ENCODE assay signal across 28 cellular contexts in the genomic region with DNA sequence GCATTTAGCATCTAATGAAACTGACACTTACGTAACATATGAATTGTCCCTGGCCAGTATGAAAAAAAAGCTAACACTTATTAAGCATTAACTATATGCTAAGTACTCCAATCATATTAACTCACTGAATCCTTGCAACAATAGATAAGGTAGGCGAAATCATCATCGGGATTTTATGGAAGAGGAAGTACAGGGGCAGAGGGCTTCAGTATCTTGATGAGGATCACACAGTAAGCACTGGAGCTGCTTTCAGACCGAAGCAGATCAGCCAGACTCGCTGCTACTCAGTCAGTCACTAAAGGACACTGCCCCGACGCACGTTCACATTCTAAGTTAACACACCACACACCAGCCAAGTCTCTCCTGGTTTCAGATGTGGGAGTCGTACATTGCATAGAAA.
"Had no signal": no experiment of that assay in that cellular context is flagged by ENCODE, and none has a peak within 500 bp of the region (broad histone marks: within the 10 kb centered on the region; RNA-seq: fewer than 3 reads in every experiment).

No MANE protein-coding gene starts in this region.

- H3K4me1 Mint-ChIP-seq: memory B cell; natural killer cell; stimulated activated memory B cell treated with anti-CD40 and anti-IgM and Interleukin-4, amounts not matched to agents 10 μg/mL and 1 μg/mL and 100 μg/mL, for 72 hours had no signal

- H3K27ac ChIP-seq: esophagus squamous epithelium, heart right ventricle, lower lobe of right lung, pancreas, prostate gland, sigmoid colon, spleen, testis, tibial artery, upper lobe of right lung, uterus had no signal

- DNase-seq: cortex of kidney; effector memory CD8-positive, alpha-beta T cell; erythroblast; esophagus squamous epithelium; foreskin melanocyte; glutamatergic neuron; heart right ventricle; islet precursor cell; kidney glomerular epithelial cell; left colon; left ventricle myocardium superior; lower lobe of right lung; natural killer cell; occipital lobe; pancreas; right cardiac atrium; sigmoid colon; spleen; stimulated activated CD4-positive, alpha-beta T cell treated with anti-CD3 and anti-CD28 coated beads, Interleukin-4, amount 100 ng/mL, for 4 hours; stimulated activated naive CD8-positive, alpha-beta T cell treated with anti-CD3 and anti-CD28 coated beads, Interleukin-15, Interleukin-2, amounts not matched to agents 100 U/mL and 50 U/mL, for 24 hours; substantia nigra; testis; tibial artery; upper lobe of right lung; uterus had no signal

- H3K9me3 ChIP-seq: esophagus squamous epithelium, lower lobe of right lung, pancreas, prostate gland, sigmoid colon, testis, tibial artery, upper lobe of right lung, uterus had no signal

- H3K4me3 Mint-ChIP-seq: effector memory CD8-positive, alpha-beta T cell; memory B cell; natural killer cell; stimulated activated memory B cell treated with anti-CD40 and anti-IgM and Interleukin-4, amounts not matched to agents 10 μg/mL and 1 μg/mL and 100 μg/mL, for 72 hours had no signal

- H3K4me3 ChIP-seq: esophagus squamous epithelium, heart right ventricle, lower lobe of right lung, pancreas, prostate gland, sigmoid colon, spleen, testis, tibial artery, upper lobe of right lung, uterus had no signal

- H3K27me3 ChIP-seq: heart right ventricle, pancreas, sigmoid colon, spleen, testis, tibial artery, upper lobe of right lung, uterus had no signal

- H3K36me3 Mint-ChIP-seq: memory B cell; natural killer cell; stimulated activated memory B cell treated with anti-CD40 and anti-IgM and Interleukin-4, amounts not matched to agents 10 μg/mL and 1 μg/mL and 100 μg/mL, for 72 hours had no signal

- H3K9me3 Mint-ChIP-seq: memory B cell; stimulated activated memory B cell treated with anti-CD40 and anti-IgM and Interleukin-4, amounts not matched to agents 10 μg/mL and 1 μg/mL and 100 μg/mL, for 72 hours had no signal

- H3K36me3 ChIP-seq: esophagus squamous epithelium, heart right ventricle, lower lobe of right lung, pancreas, prostate gland, sigmoid colon, spleen, tibial artery, upper lobe of right lung, uterus had no signal

- ATAC-seq: effector memory CD8-positive, alpha-beta T cell; heart right ventricle; left colon; left ventricle myocardium superior; lower lobe of right lung; natural killer cell; pancreas; right cardiac atrium; stimulated activated memory B cell treated with anti-CD40 and anti-IgM and Interleukin-4, amounts not matched to agents 10 μg/mL and 1 μg/mL and 100 μg/mL, for 72 hours; stimulated activated naive CD8-positive, alpha-beta T cell treated with anti-CD3 and anti-CD28 coated beads, Interleukin-15, Interleukin-2, amounts not matched to agents 100 U/mL and 50 U/mL, for 24 hours; upper lobe of right lung had no signal

- H3K4me1 ChIP-seq: esophagus squamous epithelium, heart right ventricle, lower lobe of right lung, pancreas, prostate gland, sigmoid colon, spleen, testis, tibial artery, upper lobe of right lung, uterus had no signal

- H3K27me3 Mint-ChIP-seq: effector memory CD8-positive, alpha-beta T cell; memory B cell; stimulated activated memory B cell treated with anti-CD40 and anti-IgM and Interleukin-4, amounts not matched to agents 10 μg/mL and 1 μg/mL and 100 μg/mL, for 72 hours had no signal

- H3K27ac Mint-ChIP-seq: effector memory CD8-positive, alpha-beta T cell; memory B cell; natural killer cell; stimulated activated memory B cell treated with anti-CD40 and anti-IgM and Interleukin-4, amounts not matched to agents 10 μg/mL and 1 μg/mL and 100 μg/mL, for 72 hours had no signal
